Comparison of ENCODE assay signal across 16 cellular contexts in genomic region chr15:22844421-22845288, GRCh38. TPM values are rescaled to one million over a fixed set of nuclear protein-coding genes. Genes with fewer than 3 reads are reported as not detected.
A peak's percentile ranks its signal among the peaks of the same experiment; 100 is the strongest.
DNase-seq lines count a peak whose midpoint lies in the region; ATAC-seq, FAIRE-seq and TF ChIP-seq lines count a peak whose summit lies in the region.
"Had no signal": no experiment of that assay in that cellular context is flagged by ENCODE, and none has a peak within 500 bp of the region (broad histone marks: within the 10 kb centered on the region; RNA-seq: fewer than 3 reads in every experiment).

No MANE protein-coding gene starts in this region.

- H4K20me1 ChIP-seq in IMR-90 (ENCODE audit: insufficient read depth, low read length), result peaks cover 24% of the 10 kb centered on the region
- H4K20me1 ChIP-seq in H1 (replicated peaks in 1 of 2; ENCODE audit: control insufficient read depth in 1 of 2, insufficient read depth in 2 of 2, low read length in 2 of 2), result peaks cover 6 to 12% of the 10 kb centered on the region in 2 experiments
- peaks cover 7% of the 10 kb centered on the region for H4K20me1 ChIP-seq in osteoblast (ENCODE audit: insufficient read depth, low read length)

- FAIRE-seq in GM12891 (lab: Jason Lieb, UNC), result no peak
- FAIRE-seq in H1 (lab: Jason Lieb, UNC), result no peak
- FAIRE-seq: RCC 7860 had no signal

- in situ Hi-C loops in IMR-90 (cut with MboI; ENCODE audit: low sequenced_read_pairs), result no loop called here

- no peak overlapping the region for H4K91ac ChIP-seq in IMR-90 (ENCODE audit: insufficient read depth, low read depth, low read length)
- no peak overlapping the region for H4K91ac ChIP-seq in H1 (replicated peaks; ENCODE audit: insufficient read length, low read length)

- H2AK5ac ChIP-seq in IMR-90 (ENCODE audit: low read depth, low read length) (peak overlapping the region; percentile 43; the same call in 1 of the 2 replicates), H1 (ENCODE audit: low read depth, low read length) (no peak overlapping the region)

- peaks cover 30 to 37% of the 10 kb centered on the region in 2 experiments for H3K79me1 ChIP-seq in IMR-90 (ENCODE audit: low read depth in 1 of 2, low read length in 2 of 2)
- peaks cover 2% of the 10 kb centered on the region; the same call in 1 of the 2 replicates for H3K79me1 ChIP-seq in H1 (ENCODE audit: low read depth, low read length)

- peaks cover 20 to 93% of the 10 kb centered on the region in 2 experiments for H3K79me2 ChIP-seq in H1 (ENCODE audit: control insufficient read depth in 1 of 2, insufficient read depth in 2 of 2, low read length in 2 of 2)
- H3K79me2 ChIP-seq in osteoblast (ENCODE audit: insufficient read depth, low read length), result peaks cover 94% of the 10 kb centered on the region

- no peak for TF ChIP-seq EP300 in H1 (IDR thresholded peaks at IDR 0.05; ENCODE audit: borderline replicate concordance in 1 of 2, low read depth in 2 of 2, low read length in 2 of 2)

- intact Hi-C loops in IMR-90 (cut with micrococcal nuclease), result no loop called here

- H4K8ac ChIP-seq in IMR-90 (ENCODE audit: low read depth in 2 of 2, low read length in 2 of 2) (no peak overlapping the region), H1 (ENCODE audit: extremely low read depth, insufficient read depth, low read length) (peak overlapping the region; percentile 21; the same call in 1 of the 2 replicates)

- H2BK20ac ChIP-seq in IMR-90 (ENCODE audit: low read depth, low read length) (no peak overlapping the region), H1 (ENCODE audit: low read length) (no peak overlapping the region)

- peaks cover 3% of the 10 kb centered on the region; the same call in 1 of the 2 replicates for H3K9me1 ChIP-seq in IMR-90 (ENCODE audit: insufficient read depth, low read length)

- H3K9me3 ChIP-seq in IMR-90 (ENCODE audit: control insufficient read depth, insufficient read depth, low read length), result no peaks in the 10 kb centered on the region
- H3K9me3 ChIP-seq in H1 (ENCODE audit: insufficient read depth in 2 of 2, low read depth in 1 of 2, low read length in 1 of 2), result no peaks in the 10 kb centered on the region
- H3K9me3 ChIP-seq in osteoblast (ENCODE audit: low read depth, low read length), result no peaks in the 10 kb centered on the region
- H3K9me3 ChIP-seq: thoracic aorta had no signal

- dilution Hi-C loops in IMR-90 (cut with HindIII; ENCODE audit: low sequenced_read_pairs, unreplicated experiment), result no loop called here

- H3K14ac ChIP-seq in IMR-90 (replicated peaks; ENCODE audit: low read depth, low read length) (no peak overlapping the region; the same call in 1 of the 2 replicates), H1 (ENCODE audit: insufficient read length) (no peak overlapping the region)

- no peak overlapping the region for H2BK12ac ChIP-seq in H1 (ENCODE audit: low read depth, low read length)

- H3K27ac ChIP-seq in IMR-90 (ENCODE audit: insufficient read depth, low read length) (peak overlapping the region; percentile 66; the same call in 1 of the 2 replicates), H1 (ENCODE audit: low read depth, low read length) (0 out of 2 replicates have a peak overlapping the region, but pooled peaks have one; percentile 21), osteoblast (ENCODE audit: low read depth, low read length) (peak overlapping the region; percentile 17)
- H3K27ac ChIP-seq: thoracic aorta had no signal

- H3K27me3 ChIP-seq in IMR-90 (ENCODE audit: control insufficient read depth, insufficient read depth, low read length), result no peaks in the 10 kb centered on the region
- no peaks in the 10 kb centered on the region for H3K27me3 ChIP-seq in H1 (replicated peaks in 1 of 4; ENCODE audit: control insufficient read depth in 3 of 4, extremely low read depth in 1 of 4, insufficient read depth in 3 of 4, low read length in 3 of 4)
- H3K27me3 ChIP-seq in osteoblast (ENCODE audit: insufficient read depth, low read length), result no peaks in the 10 kb centered on the region

- DNase-seq in GM12891 (ENCODE audit: insufficient read length, low spot score), result no peak
- no peak for DNase-seq in IMR-90
- no peak for DNase-seq in H1 (ENCODE audit: low read depth in 1 of 2, low spot score in 2 of 2)
- DNase-seq in osteoblast (ENCODE audit: insufficient read length, low spot score, missing footprints), result no peak
- DNase-seq in activated gamma-delta T cell (lab: John Stamatoyannopoulos, UW), result no peak
- DNase-seq: activated CD8-positive, alpha-beta memory T cell treated with anti-CD3 and anti-CD28 coated beads, Interleukin-2, amount 50 U/mL, for 48 hours; CD4-positive, alpha-beta memory T cell; NCI-H1105; NCI-H82; right cardiac atrium; stimulated activated CD4-positive, alpha-beta T cell treated with anti-CD3 and anti-CD28 coated beads, Interleukin-1b, Interleukin-23, amount 100 ng/mL, for 48 hours; SW 1271 had no signal

- H3K4ac ChIP-seq in IMR-90 (ENCODE audit: low read depth, low read length) (no peak overlapping the region), H1 (replicated peaks; ENCODE audit: insufficient read length, low read depth, low read length) (no peak overlapping the region)

- no peak for TF ChIP-seq CTCF in IMR-90 (conservative IDR thresholded peaks at IDR 0.05; ENCODE audit: low read depth, low read length)
- no peak for TF ChIP-seq CTCF in H1 (IDR thresholded peaks at IDR 0.05; ENCODE audit: control extremely low read depth in 1 of 3, insufficient read depth in 1 of 3, low read depth in 1 of 3, low read length in 3 of 3)
- no peak for TF ChIP-seq CTCF in osteoblast (IDR thresholded peaks at IDR 0.05; ENCODE audit: extremely low read depth, low read depth, low read length)

- H2BK5ac ChIP-seq in IMR-90 (ENCODE audit: low read depth, low read length, poor library complexity, severe bottlenecking) (peak overlapping the region; percentile 67), H1 (ENCODE audit: low read depth, low read length) (no peak overlapping the region; the same call in 1 of the 2 replicates)

- no TSS peak for BruUV-seq in IMR-90 (replicated peaks; lab: Mats Ljungman, UMichigan)

- H4K5ac ChIP-seq in IMR-90 (ENCODE audit: low read depth, low read length) (peak overlapping the region; percentile 67; the same call in 1 of the 2 replicates), H1 (ENCODE audit: insufficient read length, low read depth, low read length) (no peak overlapping the region)

- H3K23ac ChIP-seq in IMR-90 (ENCODE audit: low read depth, low read length), result no peak overlapping the region
- no peak overlapping the region for H3K23ac ChIP-seq in H1 (ENCODE audit: insufficient read length)

- no peak overlapping the region for H2AK9ac ChIP-seq in IMR-90 (replicated peaks; ENCODE audit: low read depth, low read length, poor library complexity)

- H3K9ac ChIP-seq in IMR-90 (ENCODE audit: low read depth, low read length), result peak overlapping the region; percentile 56; the same call in 1 of the 2 replicates
- 0 out of 7 replicates have a peak overlapping the region, but pooled peaks of 1 of the 4 experiments have one; percentile 12 for H3K9ac ChIP-seq in H1 (replicated peaks in 1 of 4; ENCODE audit: extremely low read depth in 1 of 4, low read depth in 3 of 4, low read length in 3 of 4)

- POLR2A ChIA-PET in IMR-90 (lab: Charles Lee; ENCODE audit: unreplicated experiment) (no interaction called here), H1 (lab: Charles Lee; ENCODE audit: partially characterized antibody) (interaction anchor here (1.0 to 1.3 kb wide), 3 partner anchors 10 to 13 kb away, joined by 3 to 4 read pairs (median 3); no protein-coding TSS in a partner anchor)

- 84% methylated on average over 6 of the region's 19 CpGs; no CpG with 5 or more reads in 1 of the 2 experiments for WGBS in IMR-90 (ENCODE audit: extremely low coverage in 2 of 2, insufficient read length in 1 of 2), 2 experiments
- WGBS in H1 (ENCODE audit: extremely low coverage in 1 of 2, insufficient coverage in 1 of 2, insufficient read length in 1 of 2, insufficient replicate concordance in 2 of 2, low coverage in 1 of 2, low lambda C conversion rate in 2 of 2, missing lambda C conversion rate in 1 of 2), 2 experiments, result 83% methylated on average over 19 of the region's 19 CpGs; no CpG with 5 or more reads in 1 of the 2 experiments

- TF ChIP-seq RAD21 in IMR-90 (IDR thresholded peaks at IDR 0.05; ENCODE audit: low read length) (no peak), H1 (IDR thresholded peaks at IDR 0.05 in 1 of 2, conservative IDR thresholded peaks at IDR 0.05 in 1 of 2; ENCODE audit: low read depth in 2 of 2, low read length in 2 of 2) (no peak)

- H3K4me1 ChIP-seq in IMR-90 (ENCODE audit: control insufficient read depth, insufficient read depth, low read length) (peaks cover 14% of the 10 kb centered on the region), H1 (replicated peaks in 1 of 4; ENCODE audit: control insufficient read depth in 3 of 4, insufficient read depth in 4 of 4, low read length in 3 of 4) (peaks cover 0 to 9% (median 5%) of the 10 kb centered on the region in 4 experiments; a peak in 2 of 7 replicates), osteoblast (ENCODE audit: insufficient read depth, low read length) (peaks cover 5% of the 10 kb centered on the region)

- TF ChIP-seq POLR2A in GM12891 (IDR thresholded peaks at IDR 0.05; ENCODE audit: low read depth, low read length) (0 out of 2 replicates have a peak, but pooled peaks have one; percentile 22), IMR-90 (IDR thresholded peaks at IDR 0.05; ENCODE audit: low read depth, low read length) (no peak), H1 (IDR thresholded peaks at IDR 0.05; ENCODE audit: control extremely low read depth in 1 of 2, low read depth in 2 of 2, low read length in 2 of 2) (no peak)

- CTCF ChIA-PET in IMR-90 (lab: Yijun Ruan, JAX), result no interaction called here
- CTCF ChIA-PET in H1 (lab: Charles Lee; ENCODE audit: partially characterized antibody), result interaction anchor here (0.7 kb wide), 1 partner anchor 43 kb away, joined by 3 read pairs; no protein-coding TSS in a partner anchor

- H3K18ac ChIP-seq in IMR-90 (ENCODE audit: low read depth, low read length) (no peak overlapping the region), H1 (ENCODE audit: extremely low read depth, low read length) (no peak overlapping the region)

- no peak overlapping the region for H3K56ac ChIP-seq in IMR-90 (ENCODE audit: extremely low read depth, insufficient read depth, low read length)
- no peak overlapping the region for H3K56ac ChIP-seq in H1 (replicated peaks; ENCODE audit: insufficient read length, low read depth, low read length)

- no peak overlapping the region for H3K4me3 ChIP-seq in IMR-90 (ENCODE audit: insufficient read depth, low read depth, low read length)
- peak overlapping the region in 1 of 4 experiments; percentile 34; a peak in 1 of 8 replicates for H3K4me3 ChIP-seq in H1 (ENCODE audit: extremely low read depth in 1 of 4, insufficient read depth in 2 of 4, low read depth in 3 of 4, low read length in 4 of 4)
- no peak overlapping the region for H3K4me3 ChIP-seq in osteoblast (ENCODE audit: insufficient read depth, low read length)
- H3K4me3 ChIP-seq: thoracic aorta had no signal

- H2BK15ac ChIP-seq in IMR-90 (ENCODE audit: low read depth, low read length) (no peak overlapping the region), H1 (ENCODE audit: low read length) (no peak overlapping the region)

- H2BK120ac ChIP-seq in IMR-90 (ENCODE audit: low read depth, low read length) (no peak overlapping the region), H1 (replicated peaks; ENCODE audit: low read depth, low read length) (no peak overlapping the region)

- H3K36me3 ChIP-seq in IMR-90 (ENCODE audit: control insufficient read depth, insufficient read depth, low read length) (peaks cover 13% of the 10 kb centered on the region), H1 (ENCODE audit: control insufficient read depth in 2 of 4, insufficient read depth in 4 of 4, low read length in 3 of 4) (peaks cover 0 to 18% (median 8%) of the 10 kb centered on the region in 4 experiments; a peak in 5 of 8 replicates), osteoblast (ENCODE audit: insufficient read depth, low read length) (peaks cover 22% of the 10 kb centered on the region)
- H3K36me3 ChIP-seq: thoracic aorta had no signal

- no peaks in the 10 kb centered on the region for H3K23me2 ChIP-seq in H1 (ENCODE audit: low read depth, low read length)

- ATAC-seq in IMR-90 (ENCODE audit: low read depth) (peak; percentile 40; the same call in 1 of the 2 replicates), GM18861 (IDR thresholded peaks at IDR 0.05; ENCODE audit: unreplicated experiment) (no peak), GM18870 (IDR thresholded peaks at IDR 0.05; ENCODE audit: unreplicated experiment) (no peak)
- ATAC-seq: right cardiac atrium had no signal

- peak overlapping the region; percentile 72 for H3K4me2 ChIP-seq in IMR-90 (ENCODE audit: low read depth, low read length)
- H3K4me2 ChIP-seq in H1 (ENCODE audit: insufficient read depth in 1 of 2, low read depth in 2 of 2, low read length in 2 of 2), result peak overlapping the region; percentile 19 to 22; a peak in 2 of 4 replicates
- no peak overlapping the region for H3K4me2 ChIP-seq in osteoblast (ENCODE audit: insufficient read depth, low read length)

- no peak overlapping the region for H2AFZ ChIP-seq in IMR-90 (replicated peaks; ENCODE audit: low read length, poor library complexity)
- no peak overlapping the region for H2AFZ ChIP-seq in H1 (ENCODE audit: low read length)
- H2AFZ ChIP-seq in osteoblast (ENCODE audit: low read length), result no peak overlapping the region

RNA-seq across cellular contexts. Expression of gene NIPA2, which starts 6.2 kb away (rescaled TPM):
- 41.8 TPM for polyA plus RNA-seq in GM12891 (2012; ENCODE audit: low read depth, missing spikeins)
- total RNA-seq in IMR-90 (2012; rRNA removed) (38.0 and 78.6 TPM in 2 replicates), osteoblast (49.8 and 50.3 TPM in 2 replicates)
- polyA plus RNA-seq in IMR-90 (2012; rRNA removed) (25.6 and 33.0 TPM in 2 replicates), H1 (2011; rRNA removed) (30.3 and 38.5 TPM in 2 replicates)
- polyA plus RNA-seq in IMR-90 (2012; cell fraction: cytosol; rRNA removed), result 18.0 and 19.5 TPM in 2 replicates
- 8.5 and 13.9 TPM in 2 replicates for polyA plus RNA-seq in IMR-90 (2012; cell fraction: nucleus; rRNA removed; ENCODE audit: low replicate concordance)
- 77.4 and 81.7 TPM in 2 replicates for total RNA-seq in H1 (2021; fragmentation: NEBNext Ultra II Directional; extraction: Animal tissue kit (Norgen Biotek cat#: 25700))
- polyA plus RNA-seq in H1 (2011; cell fraction: cytosol; rRNA removed), result 41.3 TPM
- 20.3 TPM for polyA plus RNA-seq in H1 (2011; cell fraction: nucleus; rRNA removed)
- 42.1 to 54.4 TPM (median 45.9 TPM) in 4 replicates for polyA plus RNA-seq in H1 (2012, experiment 1 of 2)
- polyA plus RNA-seq in H1 (2012, experiment 2 of 2), result 14.2 TPM
- 70.7 TPM for polyA plus RNA-seq in H1 (2013, experiment 1 of 2)
- 77.5 TPM for polyA plus RNA-seq in H1 (2013, experiment 2 of 2)
- polyA minus RNA-seq in H1 (2011; rRNA and poly(A)+ RNA removed), result 30.2 and 31.6 TPM in 2 replicates
- 44.5 TPM for polyA minus RNA-seq in H1 (2011; cell fraction: cytosol; rRNA and poly(A)+ RNA removed)
- polyA minus RNA-seq in H1 (2011; cell fraction: nucleus; rRNA and poly(A)+ RNA removed), result 48.6 TPM

RNA-seq across cellular contexts. Expression of gene NIPA1, which starts 58.2 kb away (rescaled TPM):
- polyA plus RNA-seq in GM12891 (2012; ENCODE audit: low read depth, missing spikeins), result 11.2 TPM
- total RNA-seq in IMR-90 (2012; rRNA removed) (10.6 and 13.6 TPM in 2 replicates), osteoblast (6.2 and 9.4 TPM in 2 replicates)
- polyA plus RNA-seq in IMR-90 (2012; rRNA removed) (6.5 and 6.8 TPM in 2 replicates), H1 (2011; rRNA removed) (8.1 and 10.3 TPM in 2 replicates)
- polyA plus RNA-seq in IMR-90 (2012; cell fraction: cytosol; rRNA removed), result 2.8 and 3.7 TPM in 2 replicates
- 6.5 and 6.6 TPM in 2 replicates for polyA plus RNA-seq in IMR-90 (2012; cell fraction: nucleus; rRNA removed; ENCODE audit: low replicate concordance)
- total RNA-seq in H1 (2021; fragmentation: NEBNext Ultra II Directional; extraction: Animal tissue kit (Norgen Biotek cat#: 25700)), result 10.1 and 12.3 TPM in 2 replicates
- polyA plus RNA-seq in H1 (2011; cell fraction: cytosol; rRNA removed), result 9.3 TPM
- 8.9 TPM for polyA plus RNA-seq in H1 (2011; cell fraction: nucleus; rRNA removed)
- polyA plus RNA-seq in H1 (2012, experiment 1 of 2), result 9.4 to 10.4 TPM (median 9.8 TPM) in 4 replicates
- polyA plus RNA-seq in H1 (2012, experiment 2 of 2), result 1.9 TPM
- polyA plus RNA-seq in H1 (2013, experiment 1 of 2), result 8.3 TPM
- polyA plus RNA-seq in H1 (2013, experiment 2 of 2), result 9.6 TPM
- polyA minus RNA-seq in H1 (2011; rRNA and poly(A)+ RNA removed), result 29.8 and 33.9 TPM in 2 replicates
- 12.6 TPM for polyA minus RNA-seq in H1 (2011; cell fraction: cytosol; rRNA and poly(A)+ RNA removed)
- polyA minus RNA-seq in H1 (2011; cell fraction: nucleus; rRNA and poly(A)+ RNA removed), result 6.4 TPM
